12 cellular contexts compared by ENCODE assay signal in genomic region chr6:111818539-111819226, GRCh38. TPM values are rescaled to one million over a fixed set of nuclear protein-coding genes. Genes with fewer than 3 reads are reported as not detected.
DNase-seq lines count a peak whose midpoint lies in the region; ATAC-seq and TF ChIP-seq lines count a peak whose summit lies in the region.
"Had no signal": no experiment of that assay in that cellular context is flagged by ENCODE, and none has a peak within 500 bp of the region (broad histone marks: within the 10 kb centered on the region; RNA-seq: fewer than 3 reads in every experiment).

No MANE protein-coding gene starts in this region.

- no peak for TF ChIP-seq CTCF in CD4-positive, alpha-beta T cell (IDR thresholded peaks at IDR 0.05)
- no peak for TF ChIP-seq CTCF in progenitor cell of endocrine pancreas (IDR thresholded peaks at IDR 0.05; ENCODE audit: unreplicated experiment)

- H3K9me3 ChIP-seq in CD4-positive, alpha-beta T cell (ENCODE audit: control insufficient read depth, low read length): no peaks in the 10 kb centered on the region

- CTCF ChIA-PET in CD4-positive, alpha-beta T cell (lab: Charles Lee): interaction anchor here (0.5 to 1.1 kb wide), 2 partner anchors 25 to 33 kb away, joined by 3 to 4 read pairs; no protein-coding TSS in a partner anchor
- CTCF ChIA-PET in T-cell (lab: Charles Lee): interaction anchor here (0.6 to 1.4 kb wide), 6 partner anchors 8 to 58 kb away, joined by 3 to 6 read pairs (median 3); no protein-coding TSS in a partner anchor

- H3K27ac Mint-ChIP-seq in CD4-positive, alpha-beta T cell: peak overlapping the region; percentile 72
- H3K27ac Mint-ChIP-seq in T-cell: peak overlapping the region; percentile 71 to 89
- H3K27ac Mint-ChIP-seq in progenitor cell of endocrine pancreas: peak overlapping the region; percentile 18

- peak in 1 of 10 experiments; percentile 32 for DNase-seq in CD4-positive, alpha-beta T cell
- DNase-seq in T-cell (no peak), fibroblast of gingiva (ENCODE audit: low read depth) (peak; percentile 23), progenitor cell of endocrine pancreas (ENCODE audit: low spot score, unreplicated experiment) (no peak), AG08395 (ENCODE audit: low spot score) (no peak), NCI-H2227 treated with DMSO at 0.1 percent for 48 hours (lab: John Stamatoyannopoulos, UW) (no peak), D341Med (ENCODE audit: low spot score) (no peak)
- DNase-seq in stimulated activated CD4-positive, alpha-beta T cell treated with anti-CD3 and anti-CD28 coated beads, Interleukin-12 subunit alpha, Interleukin-12 subunit beta, amount 100 ng/mL, for 4 hours: no peak
- DNase-seq: activated CD4-positive, CD25-positive, alpha-beta regulatory T cell treated with anti-CD3 and anti-CD28 coated beads, Interleukin-2, amount 50 U/mL, for 72 hours; left colon; NCI-H524 treated with DMSO at 0.1 percent for 48 hours; SIG-M5 had no signal

- H3K36me3 Mint-ChIP-seq in CD4-positive, alpha-beta T cell (ENCODE audit: low read depth): peaks cover 54% of the 10 kb centered on the region
- peaks cover 41% of the 10 kb centered on the region for H3K36me3 Mint-ChIP-seq in T-cell
- peaks cover 14% of the 10 kb centered on the region for H3K36me3 Mint-ChIP-seq in progenitor cell of endocrine pancreas (ENCODE audit: insufficient read depth)

- peak; percentile 69 for ATAC-seq in CD4-positive, alpha-beta T cell (ENCODE audit: poor library complexity)
- peak; percentile 46 to 69 (median 60) for ATAC-seq in T-cell (replicated peaks in 1 of 4)
- ATAC-seq: left colon had no signal

- POLR2A ChIA-PET in CD4-positive, alpha-beta T cell (lab: Charles Lee): interaction anchor here (0.9 to 2.5 kb wide), 9 partner anchors 9 to 51 kb away, joined by 3 to 15 read pairs (median 3); no protein-coding TSS in a partner anchor
- POLR2A ChIA-PET in T-cell (lab: Charles Lee): interaction anchor here (0.6 to 1.6 kb wide), 6 partner anchors 8 to 156 kb away, joined by 3 to 7 read pairs (median 4); no protein-coding TSS in a partner anchor

- no peak overlapping the region for H3K27ac ChIP-seq in CD4-positive, alpha-beta T cell (ENCODE audit: low read depth, low read length)

- no peaks in the 10 kb centered on the region for H3K27me3 Mint-ChIP-seq in CD4-positive, alpha-beta T cell
- no peaks in the 10 kb centered on the region for H3K27me3 Mint-ChIP-seq in T-cell
- no peaks in the 10 kb centered on the region for H3K27me3 Mint-ChIP-seq in progenitor cell of endocrine pancreas

- H3K4me1 Mint-ChIP-seq in CD4-positive, alpha-beta T cell (ENCODE audit: low read depth): peaks cover 75% of the 10 kb centered on the region
- H3K4me1 Mint-ChIP-seq in T-cell: peaks cover 63 to 76% (median 71%) of the 10 kb centered on the region in 3 donors
- peaks cover 2% of the 10 kb centered on the region for H3K4me1 Mint-ChIP-seq in progenitor cell of endocrine pancreas (ENCODE audit: low read depth)

- no peaks in the 10 kb centered on the region for H3K9me3 Mint-ChIP-seq in CD4-positive, alpha-beta T cell
- no peaks in the 10 kb centered on the region for H3K9me3 Mint-ChIP-seq in T-cell
- no peaks in the 10 kb centered on the region for H3K9me3 Mint-ChIP-seq in progenitor cell of endocrine pancreas (ENCODE audit: low read depth)

- H3K4me3 Mint-ChIP-seq in CD4-positive, alpha-beta T cell: peak overlapping the region; percentile 40
- H3K4me3 Mint-ChIP-seq in T-cell: peak overlapping the region; percentile 10 to 52 (median 32)
- H3K4me3 Mint-ChIP-seq in progenitor cell of endocrine pancreas (ENCODE audit: low read depth): no peak overlapping the region

- H3K27me3 ChIP-seq in CD4-positive, alpha-beta T cell (ENCODE audit: control insufficient read depth, insufficient read depth, low read length): no peaks in the 10 kb centered on the region

- intact Hi-C loops in CD4-positive, alpha-beta T cell (cut with DNase I, micrococcal nuclease): loop anchor here in 1 of 2 experiments (2.0 kb wide), 1 partner anchor 14 kb away; no protein-coding TSS in a partner anchor

RNA-seq across cellular contexts. Expression of gene FYN, which starts 54.6 kb away (rescaled TPM):
- 100 to 1,000 TPM; 419 TPM for total RNA-seq in CD4-positive, alpha-beta T cell
- total RNA-seq in T-cell (100 to 1,000 TPM; 466 to 573 (median 534) TPM), progenitor cell of endocrine pancreas (159 and 169 TPM in 2 replicates)

Comparison
In these comparisons a context has a peak if more than half of its experiments do, and no peak if none do; other contexts are left out.
1. H3K27ac Mint-ChIP-seq: peak in every context shown above with its lines; median percentile 80 in T-cell; 72 in CD4-positive, alpha-beta T cell; 18 in progenitor cell of endocrine pancreas.